Comparison of ENCODE assay signal across 25 cellular contexts in the genomic region with DNA sequence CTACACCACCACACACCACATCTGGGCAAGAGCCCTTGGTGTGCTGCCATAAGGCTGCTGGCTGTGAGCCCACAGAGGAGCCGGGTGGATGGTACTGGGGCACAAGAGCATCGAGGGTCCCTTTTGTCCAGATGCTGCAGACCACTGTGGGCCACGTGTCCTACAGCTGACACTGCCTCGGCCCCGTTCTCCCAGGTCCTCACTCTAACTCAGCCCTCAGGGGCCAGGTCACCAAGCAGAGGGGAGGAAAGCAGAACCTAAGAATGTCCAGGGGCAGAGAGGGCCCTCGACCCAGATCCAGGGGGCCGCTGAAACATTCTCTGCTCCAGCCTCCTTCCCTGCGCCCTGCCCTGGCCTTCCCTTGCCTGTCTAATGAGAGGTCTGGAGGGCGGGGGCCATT.
"Had no signal": no experiment of that assay in that cellular context is flagged by ENCODE, and none has a peak within 500 bp of the region (broad histone marks: within the 10 kb centered on the region; RNA-seq: fewer than 3 reads in every experiment).

No MANE protein-coding gene starts in this region.

- H3K9me3 ChIP-seq: lower lobe of right lung, mucosa of descending colon, sigmoid colon, thyroid gland had no signal

- H3K4me3 Mint-ChIP-seq: activated B cell treated with CpG ODN at 0.5 μM for 24 hours; activated CD4-positive, alpha-beta memory T cell treated with anti-CD3 and anti-CD28 coated beads for 36 hours; activated T-helper 17 cell treated with anti-CD3 and anti-CD28 coated beads, Interleukin-2, amount 50 U/mL, for 72 hours; brain; dendritic cell treated with granulocyte-macrophage colony-stimulating factor and Interleukin-4, amounts not matched to agents 40 ng/mL and 50 ng/mL, for 4 days; nephron progenitor cell had no signal

- H3K4me1 ChIP-seq: foreskin keratinocyte, lower lobe of right lung, parathyroid adenoma, thyroid gland had no signal

- H3K27me3 Mint-ChIP-seq: activated CD4-positive, alpha-beta memory T cell treated with anti-CD3 and anti-CD28 coated beads for 36 hours had no signal

- H3K4me3 ChIP-seq: lower lobe of right lung, mucosa of descending colon, sigmoid colon, smooth muscle cell, thyroid gland had no signal

- H3K27me3 ChIP-seq: foreskin keratinocyte, sigmoid colon, thyroid gland had no signal

- ATAC-seq: activated T-helper 17 cell treated with anti-CD3 and anti-CD28 coated beads, Interleukin-2, amount 50 U/mL, for 72 hours; foreskin keratinocyte; mucosa of descending colon; stimulated activated naive CD8-positive, alpha-beta T cell treated with anti-CD3 and anti-CD28 coated beads, Interleukin-15, Interleukin-2, amounts not matched to agents 100 U/mL and 50 U/mL, for 24 hours had no signal

- H3K9me3 Mint-ChIP-seq: activated B cell treated with CpG ODN at 0.5 μM for 24 hours; activated CD4-positive, alpha-beta memory T cell treated with anti-CD3 and anti-CD28 coated beads for 36 hours; activated naive CD4-positive, alpha-beta T cell treated with anti-CD3 and anti-CD28 coated beads, Interleukin-2, amount 50 U/mL, for 72 hours; activated T-helper 17 cell treated with anti-CD3 and anti-CD28 coated beads, Interleukin-2, amount 50 U/mL, for 72 hours; dendritic cell treated with granulocyte-macrophage colony-stimulating factor and Interleukin-4, amounts not matched to agents 40 ng/mL and 50 ng/mL, for 4 days; nephron progenitor cell had no signal

- DNase-seq: activated B cell treated with CpG ODN at 0.5 μM for 24 hours; activated CD4-positive, alpha-beta memory T cell treated with anti-CD3 and anti-CD28 coated beads for 36 hours; activated CD4-positive, alpha-beta T cell treated with anti-CD3 and anti-CD28 coated beads for 48 hours; activated T-cell treated with anti-CD3 and anti-CD28 coated beads, Interleukin-2, amount 50 U/mL, for 1 hour; aorta; caudate nucleus; effector CD8-positive, alpha-beta T cell; kidney; lower lobe of right lung; mesendoderm; mucosa of descending colon; nephron progenitor cell; nucleus accumbens; sigmoid colon; stimulated activated CD4-positive, alpha-beta T cell treated with anti-CD3 and anti-CD28 coated beads, Interleukin-4, amount 100 ng/mL, for 1 hour; stimulated activated naive CD8-positive, alpha-beta T cell treated with anti-CD3 and anti-CD28 coated beads, Interleukin-15, Interleukin-2, amounts not matched to agents 100 U/mL and 50 U/mL, for 24 hours; T1000; thyroid gland had no signal

- H3K36me3 Mint-ChIP-seq: activated CD4-positive, alpha-beta memory T cell treated with anti-CD3 and anti-CD28 coated beads for 36 hours; activated naive CD4-positive, alpha-beta T cell treated with anti-CD3 and anti-CD28 coated beads, Interleukin-2, amount 50 U/mL, for 72 hours; brain had no signal

- H3K27ac Mint-ChIP-seq: activated B cell treated with CpG ODN at 0.5 μM for 24 hours; activated CD4-positive, alpha-beta memory T cell treated with anti-CD3 and anti-CD28 coated beads for 36 hours; activated naive CD4-positive, alpha-beta T cell treated with anti-CD3 and anti-CD28 coated beads, Interleukin-2, amount 50 U/mL, for 72 hours; activated T-helper 17 cell treated with anti-CD3 and anti-CD28 coated beads, Interleukin-2, amount 50 U/mL, for 72 hours; dendritic cell treated with granulocyte-macrophage colony-stimulating factor and Interleukin-4, amounts not matched to agents 40 ng/mL and 50 ng/mL, for 4 days; nephron progenitor cell had no signal

- H3K27ac ChIP-seq: foreskin keratinocyte, lower lobe of right lung, parathyroid adenoma, sigmoid colon, thyroid gland had no signal

- H3K36me3 ChIP-seq: lower lobe of right lung, sigmoid colon, thyroid gland had no signal

- FAIRE-seq: kidney had no signal
